8 cellular contexts compared by ENCODE assay signal in genomic region chr19:42081584-42082258, GRCh38. TPM values are rescaled to one million over a fixed set of nuclear protein-coding genes. Genes with fewer than 3 reads are reported as not detected.
DNase-seq lines count a peak whose midpoint lies in the region; ATAC-seq, FAIRE-seq and TF ChIP-seq lines count a peak whose summit lies in the region.

No MANE protein-coding gene starts in this region.

- peaks cover 53% of the 10 kb centered on the region for H3K79me2 ChIP-seq in keratinocyte (ENCODE audit: control insufficient read depth, insufficient read depth, low read length)

- H3K27me3 ChIP-seq in keratinocyte (ENCODE audit: control insufficient read depth, extremely low read depth, insufficient read depth, low read length) = no peaks in the 10 kb centered on the region

- H3K4me2 ChIP-seq in keratinocyte (ENCODE audit: control insufficient read depth, extremely low read depth, insufficient read depth, low read depth, low read length) = no peak overlapping the region

- H3K9me1 ChIP-seq in keratinocyte (ENCODE audit: control insufficient read depth, extremely low read depth, insufficient read depth, low read length) = peaks cover 10% of the 10 kb centered on the region

- H3K4me3 ChIP-seq in keratinocyte (ENCODE audit: control insufficient read depth in 2 of 3, extremely low read depth in 1 of 3, insufficient read depth in 2 of 3, low read depth in 1 of 3, low read length in 3 of 3) = no peak overlapping the region

- peak overlapping the region in 1 of 2 donors; percentile 88 for H3K27ac Mint-ChIP-seq in activated naive CD4-positive, alpha-beta T cell treated with anti-CD3 and anti-CD28 coated beads, Interleukin-2, amount 50 U/mL, for 72 hours

- TF ChIP-seq CTCF in keratinocyte (optimal IDR thresholded peaks at IDR 0.05 in 1 of 3, IDR thresholded peaks at IDR 0.05 in 1 of 3, conservative IDR thresholded peaks at IDR 0.05 in 1 of 3; ENCODE audit: extremely low read depth in 1 of 3, insufficient read depth in 2 of 3, low read length in 3 of 3) = peak; percentile 47 to 62 (median 52)

- ATAC-seq in activated naive CD4-positive, alpha-beta T cell treated with anti-CD3 and anti-CD28 coated beads, Interleukin-2, amount 50 U/mL, for 72 hours = peak; percentile 30 to 55
- ATAC-seq in HG02642 (IDR thresholded peaks at IDR 0.05; ENCODE audit: poor library complexity, unreplicated experiment) (no peak), GM21526 (IDR thresholded peaks at IDR 0.05; ENCODE audit: low FRiP score, unreplicated experiment) (no peak)

- H2AFZ ChIP-seq in keratinocyte (ENCODE audit: control insufficient read depth, low read length) = no peak overlapping the region

- H3K9me3 Mint-ChIP-seq in activated naive CD4-positive, alpha-beta T cell treated with anti-CD3 and anti-CD28 coated beads, Interleukin-2, amount 50 U/mL, for 72 hours = no peaks in the 10 kb centered on the region

- H3K9ac ChIP-seq in keratinocyte (ENCODE audit: control insufficient read depth, extremely low read depth, insufficient read depth, low read length) = no peak overlapping the region

- peak; percentile 20 for FAIRE-seq in keratinocyte (lab: Jason Lieb, UNC)

- peaks cover 29% of the 10 kb centered on the region for H4K20me1 ChIP-seq in keratinocyte (ENCODE audit: control insufficient read depth, extremely low read depth, insufficient read depth, low read length)

- no peak overlapping the region for H3K27ac ChIP-seq in keratinocyte (ENCODE audit: control insufficient read depth, insufficient read depth, low read length)

- no peaks in the 10 kb centered on the region for H3K9me3 ChIP-seq in keratinocyte (ENCODE audit: control insufficient read depth, low read depth, low read length)

- dilution Hi-C loops in keratinocyte (cut with MboI; ENCODE audit: extremely low pct_ligation_motif_present, low sequenced_read_pairs) = no loop called here

- DNase-seq in SIG-M5 treated with dmso at 0.1 percent for 504 hours (lab: John Stamatoyannopoulos, UW; ENCODE audit: unreplicated experiment) (peak; percentile 46), SIG-M5 (lab: John Stamatoyannopoulos, UW) (no peak), LHCN-M2 (ENCODE audit: low read depth) (peak; percentile 43), keratinocyte (ENCODE audit: low read depth, low spot score) (no peak)
- no peak for DNase-seq in activated naive CD4-positive, alpha-beta T cell treated with anti-CD3 and anti-CD28 coated beads, Interleukin-2, amount 50 U/mL, for 72 hours (ENCODE audit: low spot score in 2 of 2)
- no peak for DNase-seq in activated CD4-positive, alpha-beta T cell treated with anti-CD3 and anti-CD28 coated beads for 4 hours

- peaks cover 27% of the 10 kb centered on the region for H3K4me1 ChIP-seq in keratinocyte (ENCODE audit: control insufficient read depth, extremely low read depth, insufficient read depth, low read length)

- peaks cover 5 to 18% of the 10 kb centered on the region in 2 donors for H3K36me3 Mint-ChIP-seq in activated naive CD4-positive, alpha-beta T cell treated with anti-CD3 and anti-CD28 coated beads, Interleukin-2, amount 50 U/mL, for 72 hours

- H3K36me3 ChIP-seq in keratinocyte (ENCODE audit: control insufficient read depth in 2 of 2, extremely low read depth in 1 of 2, insufficient read depth in 2 of 2, low read length in 2 of 2) = peaks cover 26 to 28% of the 10 kb centered on the region in 2 experiments

RNA-seq across cellular contexts. Expression of gene ZNF574, which starts 5.8 kb away (rescaled TPM):
- 23.3 and 26.2 TPM in 2 replicates for total RNA-seq in LHCN-M2 (2014; rRNA removed)
- polyA plus RNA-seq in LHCN-M2 (2012) = 10.9 TPM
- 10 to 100 TPM; 12.5 to 13.9 TPM for total RNA-seq in activated naive CD4-positive, alpha-beta T cell treated with anti-CD3 and anti-CD28 coated beads, Interleukin-2, amount 50 U/mL, for 72 hours
- 6.8 to 14.7 TPM (median 13.1 TPM) in 3 replicates for polyA plus RNA-seq in keratinocyte
- polyA plus RNA-seq in keratinocyte (2011; ENCODE audit: low read depth) = 3.3 TPM
- 6.3 and 11.4 TPM in 2 replicates for polyA plus RNA-seq in keratinocyte (2011; cell fraction: cytosol; rRNA removed)
- polyA plus RNA-seq in keratinocyte (2011; cell fraction: nucleus; rRNA removed) = 12.9 and 21.1 TPM in 2 replicates
- polyA plus RNA-seq in keratinocyte (2012; ENCODE audit: low replicate concordance) = 10.4 and 16.0 TPM in 2 replicates
- polyA minus RNA-seq in keratinocyte = 22.3 to 69.2 TPM (median 36.5 TPM) in 3 replicates
- polyA minus RNA-seq in keratinocyte (2011; cell fraction: cytosol; rRNA and poly(A)+ RNA removed) = 48.3 TPM
- 34.5 and 36.4 TPM in 2 replicates for polyA minus RNA-seq in keratinocyte (2011; cell fraction: nucleus; rRNA and poly(A)+ RNA removed)

RNA-seq across cellular contexts. Expression of gene GRIK5, which starts 11.7 kb away (rescaled TPM):
- total RNA-seq in LHCN-M2 (2014; rRNA removed) = 0.06 TPM in 2 replicates
- polyA plus RNA-seq in LHCN-M2 (2012) = 0.06 TPM
- total RNA-seq in activated naive CD4-positive, alpha-beta T cell treated with anti-CD3 and anti-CD28 coated beads, Interleukin-2, amount 50 U/mL, for 72 hours = 1 to 10 TPM; 3.5 to 4.0 TPM
- 0.06 to 0.44 TPM (median 0.17 TPM) in 3 replicates for polyA plus RNA-seq in keratinocyte
- polyA plus RNA-seq in keratinocyte (2011; ENCODE audit: low read depth) = not detected
- polyA plus RNA-seq in keratinocyte (2011; cell fraction: cytosol; rRNA removed) = 0.02 and 0.19 TPM in 2 replicates
- 0.64 and 0.84 TPM in 2 replicates for polyA plus RNA-seq in keratinocyte (2011; cell fraction: nucleus; rRNA removed)
- 0.06 and 0.55 TPM in 2 replicates for polyA plus RNA-seq in keratinocyte (2012; ENCODE audit: low replicate concordance)
- 0.03 to 0.10 TPM in 2 of 3 replicates, not detected in the other for polyA minus RNA-seq in keratinocyte
- not detected for polyA minus RNA-seq in keratinocyte (2011; cell fraction: cytosol; rRNA and poly(A)+ RNA removed)
- 0.23 and 0.32 TPM in 2 replicates for polyA minus RNA-seq in keratinocyte (2011; cell fraction: nucleus; rRNA and poly(A)+ RNA removed)

RNA-seq across cellular contexts. Expression of gene POU2F2, which starts 50.5 kb away (rescaled TPM):
- 0.06 TPM in 1 of 2 replicates, not detected in the other for total RNA-seq in LHCN-M2 (2014; rRNA removed)
- 0.67 TPM for polyA plus RNA-seq in LHCN-M2 (2012)
- 10 to 100 TPM; 34.2 to 39.6 TPM for total RNA-seq in activated naive CD4-positive, alpha-beta T cell treated with anti-CD3 and anti-CD28 coated beads, Interleukin-2, amount 50 U/mL, for 72 hours
- polyA plus RNA-seq in keratinocyte = 7.0 to 9.6 TPM (median 7.1 TPM) in 3 replicates
- polyA plus RNA-seq in keratinocyte (2011; ENCODE audit: low read depth) = 1.2 TPM
- polyA plus RNA-seq in keratinocyte (2011; cell fraction: cytosol; rRNA removed) = 4.2 and 6.7 TPM in 2 replicates
- 22.1 and 33.4 TPM in 2 replicates for polyA plus RNA-seq in keratinocyte (2011; cell fraction: nucleus; rRNA removed)
- 3.1 and 15.9 TPM in 2 replicates for polyA plus RNA-seq in keratinocyte (2012; ENCODE audit: low replicate concordance)
- polyA minus RNA-seq in keratinocyte = 3.4 to 4.3 TPM (median 3.4 TPM) in 3 replicates
- 4.2 TPM for polyA minus RNA-seq in keratinocyte (2011; cell fraction: cytosol; rRNA and poly(A)+ RNA removed)
- 8.4 and 10.5 TPM in 2 replicates for polyA minus RNA-seq in keratinocyte (2011; cell fraction: nucleus; rRNA and poly(A)+ RNA removed)

Comparison
In these comparisons a context has a peak if more than half of its experiments do, and no peak if none do; other contexts are left out.
1. DNase-seq: peak in SIG-M5 treated with dmso at 0.1 percent for 504 hours (single experiment) and LHCN-M2 (single experiment); none in SIG-M5 (single experiment), activated naive CD4-positive, alpha-beta T cell treated with anti-CD3 and anti-CD28 coated beads, Interleukin-2, amount 50 U/mL, for 72 hours (0 of 2), keratinocyte (single experiment) and activated CD4-positive, alpha-beta T cell treated with anti-CD3 and anti-CD28 coated beads for 4 hours (0 of 2).
2. ATAC-seq: peak in activated naive CD4-positive, alpha-beta T cell treated with anti-CD3 and anti-CD28 coated beads, Interleukin-2, amount 50 U/mL, for 72 hours (2 of 2); none in HG02642 (single experiment) and GM21526 (single experiment).
3. RNA of gene POU2F2, which starts 50.5 kb away (total RNA-seq): 34.2 to 39.6 TPM in activated naive CD4-positive, alpha-beta T cell treated with anti-CD3 and anti-CD28 coated beads, Interleukin-2, amount 50 U/mL, for 72 hours; 0.06 TPM in LHCN-M2; every median in the first group is over 10 times any median in the second.